Comparison of ENCODE assay signal across 21 cellular contexts in the genomic region with DNA sequence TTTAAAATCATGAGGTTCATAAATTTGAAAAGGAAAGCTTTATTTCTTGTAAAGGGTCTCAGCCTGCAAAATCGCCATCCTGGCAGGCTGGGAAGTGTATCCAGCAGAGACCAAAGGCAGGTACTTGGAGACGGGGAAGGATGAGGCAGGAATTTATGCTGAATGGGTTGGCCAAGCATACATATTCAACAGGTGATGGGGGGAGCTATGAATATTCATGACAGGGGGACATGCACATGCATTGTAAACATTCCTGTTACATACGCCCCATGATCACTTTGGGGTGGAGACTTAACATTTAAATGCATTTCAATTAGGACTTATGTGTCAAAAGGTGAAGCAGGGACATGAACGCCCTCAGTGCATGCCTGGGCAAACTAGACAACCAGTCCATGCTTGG. TPM values are rescaled to one million over a fixed set of nuclear protein-coding genes. Genes with fewer than 3 reads are reported as not detected.
"Had no signal": no experiment of that assay in that cellular context is flagged by ENCODE, and none has a peak within 500 bp of the region (broad histone marks: within the 10 kb centered on the region; RNA-seq: fewer than 3 reads in every experiment).

No MANE protein-coding gene starts in this region.

- H3K4me3 ChIP-seq: cardiac muscle cell, esophagus muscularis mucosa, gastroesophageal sphincter, heart right ventricle, left lung, ovary, thyroid gland had no signal

- H3K27me3 ChIP-seq: cardiac muscle cell, esophagus muscularis mucosa, gastroesophageal sphincter, heart right ventricle, left lung, ovary, thyroid gland had no signal

- H3K27me3 Mint-ChIP-seq: activated CD4-positive, alpha-beta memory T cell treated with anti-CD3 and anti-CD28 coated beads, Interleukin-2, amount 10 ng/mL, durations not matched to agents 7 days and 5 days; activated CD4-positive, alpha-beta T cell treated with anti-CD3 and anti-CD28 coated beads for 36 hours; activated CD8-positive, alpha-beta memory T cell treated with anti-CD3 and anti-CD28 coated beads, Interleukin-2, amount 10 ng/mL, durations not matched to agents 7 days and 5 days; activated naive CD8-positive, alpha-beta T cell; dendritic cell treated with granulocyte-macrophage colony-stimulating factor and Interleukin-4, amounts not matched to agents 40 ng/mL and 50 ng/mL, for 4 days had no signal

- H3K27ac Mint-ChIP-seq: activated CD4-positive, alpha-beta memory T cell treated with anti-CD3 and anti-CD28 coated beads, Interleukin-2, amount 10 ng/mL, durations not matched to agents 7 days and 5 days; activated CD4-positive, alpha-beta T cell treated with anti-CD3 and anti-CD28 coated beads for 36 hours; activated CD8-positive, alpha-beta memory T cell treated with anti-CD3 and anti-CD28 coated beads, Interleukin-2, amount 10 ng/mL, durations not matched to agents 7 days and 5 days; activated naive CD8-positive, alpha-beta T cell; dendritic cell treated with granulocyte-macrophage colony-stimulating factor and Interleukin-4, amounts not matched to agents 40 ng/mL and 50 ng/mL, for 4 days; T-helper 2 cell treated with Interferon-gamma antibody and Interleukin-4, amounts not matched to agents 5 μg/mL and 100 μg/mL, for 36 hours had no signal

- H3K4me1 ChIP-seq: esophagus muscularis mucosa, gastroesophageal sphincter, left lung, thyroid gland had no signal

- H3K27ac ChIP-seq: cardiac muscle cell, esophagus muscularis mucosa, gastroesophageal sphincter, heart right ventricle, left lung, ovary, thyroid gland had no signal

- DNase-seq: activated CD4-positive, alpha-beta memory T cell treated with anti-CD3 and anti-CD28 coated beads, Interleukin-2, amount 10 ng/mL, durations not matched to agents 7 days and 5 days; activated CD4-positive, alpha-beta T cell treated with anti-CD3 and anti-CD28 coated beads for 36 hours; activated CD8-positive, alpha-beta memory T cell treated with anti-CD3 and anti-CD28 coated beads, Interleukin-2, amount 10 ng/mL, durations not matched to agents 7 days and 5 days; amygdala; effector CD8-positive, alpha-beta T cell; heart right ventricle; kidney; left lung; ovary; stimulated activated naive CD4-positive, alpha-beta T cell; thyroid gland had no signal

- ATAC-seq: activated CD4-positive, alpha-beta T cell treated with anti-CD3 and anti-CD28 coated beads for 36 hours; activated CD8-positive, alpha-beta memory T cell treated with anti-CD3 and anti-CD28 coated beads, Interleukin-2, amount 10 ng/mL, durations not matched to agents 7 days and 5 days; gastroesophageal sphincter; heart right ventricle; left lung had no signal

- H3K9me3 Mint-ChIP-seq: activated CD4-positive, alpha-beta memory T cell treated with anti-CD3 and anti-CD28 coated beads, Interleukin-2, amount 10 ng/mL, durations not matched to agents 7 days and 5 days; dendritic cell treated with granulocyte-macrophage colony-stimulating factor and Interleukin-4, amounts not matched to agents 40 ng/mL and 50 ng/mL, for 4 days; T-helper 2 cell treated with Interferon-gamma antibody and Interleukin-4, amounts not matched to agents 5 μg/mL and 100 μg/mL, for 36 hours had no signal

- FAIRE-seq: endothelial cell of umbilical vein, kidney, TTC549, urothelium cell line had no signal

- H3K4me3 Mint-ChIP-seq: activated CD4-positive, alpha-beta memory T cell treated with anti-CD3 and anti-CD28 coated beads, Interleukin-2, amount 10 ng/mL, durations not matched to agents 7 days and 5 days; activated CD4-positive, alpha-beta T cell treated with anti-CD3 and anti-CD28 coated beads for 36 hours; activated CD8-positive, alpha-beta memory T cell treated with anti-CD3 and anti-CD28 coated beads, Interleukin-2, amount 10 ng/mL, durations not matched to agents 7 days and 5 days; activated naive CD8-positive, alpha-beta T cell; dendritic cell treated with granulocyte-macrophage colony-stimulating factor and Interleukin-4, amounts not matched to agents 40 ng/mL and 50 ng/mL, for 4 days; T-helper 2 cell treated with Interferon-gamma antibody and Interleukin-4, amounts not matched to agents 5 μg/mL and 100 μg/mL, for 36 hours had no signal

- H3K9me3 ChIP-seq: esophagus muscularis mucosa, gastroesophageal sphincter, heart right ventricle, left lung, ovary, thyroid gland had no signal

- H3K36me3 ChIP-seq: cardiac muscle cell, ovary had no signal

RNA-seq across cellular contexts. Expression of gene SLC22A1, which starts 9.8 kb away (rescaled TPM):
- total RNA-seq: endothelial cell of umbilical vein, lung microvascular endothelial cell had no signal
- polyA plus RNA-seq: cardiac muscle cell had no signal
